8 cellular contexts compared by ENCODE assay signal in genomic region chr3:95705786-95706418, GRCh38.
DNase-seq lines count a peak whose midpoint lies in the region; ATAC-seq lines count a peak whose summit lies in the region.

No MANE protein-coding gene starts in this region.

- H3K36me3 ChIP-seq in SJCRH30, result no peaks in the 10 kb centered on the region

- H3K27me3 ChIP-seq in SJCRH30, result no peaks in the 10 kb centered on the region

- no peak overlapping the region for H3K27ac ChIP-seq in SJCRH30

- H3K4me3 ChIP-seq in SJCRH30, result peak overlapping the region; percentile 28

- DNase-seq in SJCRH30 (peak; percentile 2 to 36), medulla oblongata (ENCODE audit: extremely low spot score) (peak; percentile 13), retina (no peak), GM03348 (ENCODE audit: low spot score) (no peak), SHP77 (lab: John Stamatoyannopoulos, UW) (no peak), T-helper 9 cell (no peak)

- ATAC-seq in GM18868 (IDR thresholded peaks at IDR 0.05; ENCODE audit: unreplicated experiment), result peak; percentile 68
- ATAC-seq in HG02885 (IDR thresholded peaks at IDR 0.05; ENCODE audit: poor library complexity, unreplicated experiment), result peak; percentile 89

- H3K4me1 ChIP-seq in SJCRH30, result no peaks in the 10 kb centered on the region

- H3K9me3 ChIP-seq in SJCRH30 (replicated peaks), result no peaks in the 10 kb centered on the region

Comparison
In these comparisons a context has a peak if more than half of its experiments do, and no peak if none do; other contexts are left out.
1. DNase-seq: peak in SJCRH30 (2 of 2) and medulla oblongata (single experiment); none in retina (single experiment), GM03348 (single experiment), SHP77 (0 of 2) and T-helper 9 cell (single experiment).